In the genomic region with DNA sequence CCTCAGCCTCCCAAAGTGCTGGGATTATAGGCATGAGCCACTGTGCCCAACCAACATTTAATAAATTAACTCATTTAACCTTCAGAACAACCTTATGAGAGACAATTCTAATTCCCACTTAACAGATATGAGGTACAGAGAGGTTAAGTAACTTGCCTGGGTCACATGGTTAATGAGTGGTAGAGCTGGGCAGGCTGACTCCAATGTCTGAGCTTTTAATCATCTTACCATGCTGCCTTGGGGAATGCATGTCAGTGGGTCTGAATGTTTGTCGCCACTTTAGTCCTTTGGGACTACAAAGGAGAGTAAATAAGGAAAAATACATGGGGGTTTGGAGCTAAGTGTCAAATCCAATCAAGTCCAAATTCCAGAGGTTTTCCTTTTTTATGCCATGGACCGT, we compare ENCODE assay signal across 24 cellular contexts. TPM values are rescaled to one million over a fixed set of nuclear protein-coding genes. Genes with fewer than 3 reads are reported as not detected.
DNase-seq lines count a peak whose midpoint lies in the region; ATAC-seq lines count a peak whose summit lies in the region.
"Had no signal": no experiment of that assay in that cellular context is flagged by ENCODE, and none has a peak within 500 bp of the region (broad histone marks: within the 10 kb centered on the region; RNA-seq: fewer than 3 reads in every experiment).

No MANE protein-coding gene starts in this region.

- peaks cover 0 to 8% (median 2%) of the 10 kb centered on the region in 11 donors for H3K9me3 Mint-ChIP-seq in naive thymus-derived CD4-positive, alpha-beta T cell

- H3K9me3 ChIP-seq in adipocyte (ENCODE audit: control insufficient read depth, low read length), result peaks cover 5% of the 10 kb centered on the region
- no peaks in the 10 kb centered on the region for H3K9me3 ChIP-seq in naive thymus-derived CD4-positive, alpha-beta T cell (ENCODE audit: control insufficient read depth in 2 of 3, low read length in 3 of 3)

- no peaks in the 10 kb centered on the region for H3K36me3 ChIP-seq in adipocyte (ENCODE audit: control insufficient read depth, insufficient read depth, low read length, severe bottlenecking)
- no peaks in the 10 kb centered on the region for H3K36me3 ChIP-seq in naive thymus-derived CD4-positive, alpha-beta T cell (ENCODE audit: control insufficient read depth in 2 of 3, insufficient read depth in 3 of 3, low read length in 3 of 3)

- no peak overlapping the region for H3K27ac Mint-ChIP-seq in naive thymus-derived CD4-positive, alpha-beta T cell
- H3K27ac Mint-ChIP-seq: CD8-positive, alpha-beta memory T cell had no signal

- H3K4me1 Mint-ChIP-seq in naive thymus-derived CD4-positive, alpha-beta T cell, result no peaks in the 10 kb centered on the region
- H3K4me1 Mint-ChIP-seq: CD8-positive, alpha-beta memory T cell had no signal

- peaks cover 27% of the 10 kb centered on the region for H3K4me1 ChIP-seq in adipocyte (ENCODE audit: control insufficient read depth, insufficient read depth, low read length)
- no peaks in the 10 kb centered on the region for H3K4me1 ChIP-seq in naive thymus-derived CD4-positive, alpha-beta T cell (ENCODE audit: control insufficient read depth in 2 of 2, insufficient read depth in 2 of 2, low read length in 2 of 2)

- intact Hi-C loops in naive thymus-derived CD4-positive, alpha-beta T cell (cut with micrococcal nuclease), result no loop called here

- no peak overlapping the region for H3K4me3 ChIP-seq in adipocyte (ENCODE audit: low read length)
- H3K4me3 ChIP-seq in naive thymus-derived CD4-positive, alpha-beta T cell (ENCODE audit: low read length), result no peak overlapping the region
- H3K4me3 ChIP-seq: GM12878, PC-9 had no signal

- H3K4me3 Mint-ChIP-seq in naive thymus-derived CD4-positive, alpha-beta T cell, result no peak overlapping the region
- H3K4me3 Mint-ChIP-seq: CD8-positive, alpha-beta memory T cell had no signal

- H3K27me3 Mint-ChIP-seq in naive thymus-derived CD4-positive, alpha-beta T cell, result peaks cover 0 to 23% (median 0%) of the 10 kb centered on the region in 5 donors

- no peak overlapping the region for H3K27ac ChIP-seq in naive thymus-derived CD4-positive, alpha-beta T cell (ENCODE audit: low read depth, low read length)
- H3K27ac ChIP-seq: 22Rv1, PC-9 had no signal

- peak; percentile 36 for DNase-seq in ACHN
- DNase-seq in HCEC 1CT, result peak; percentile 16
- peak; percentile 7 for DNase-seq in adipocyte (ENCODE audit: low read depth)
- DNase-seq in kidney tubule cell (ENCODE audit: low spot score), result peak; percentile 76
- DNase-seq in activated T-cell treated with anti-CD3 and anti-CD28 coated beads, Interleukin-2, amount 50 U/mL, for 48 hours, result no peak
- DNase-seq in naive thymus-derived CD4-positive, alpha-beta T cell, result no peak
- DNase-seq: AML-193; C1 segment of cervical spinal cord; Calu3; CD8-positive, alpha-beta memory T cell; GOT3; KBM-7; NCI-H1092; NCI-H1436; NCI-H187 treated with DMSO at 0.1 percent for 48 hours; NCI-H2107; NCI-H69; PC-9; RPMI8226; SHP77 had no signal

- no peaks in the 10 kb centered on the region for H3K27me3 ChIP-seq in adipocyte (replicated peaks; ENCODE audit: control insufficient read depth, insufficient read depth, low read length)
- no peaks in the 10 kb centered on the region for H3K27me3 ChIP-seq in naive thymus-derived CD4-positive, alpha-beta T cell (ENCODE audit: control insufficient read depth in 2 of 2, insufficient read depth in 2 of 2, low read length in 2 of 2)

- peaks cover 0 to 5% (median 0%) of the 10 kb centered on the region in 5 donors for H3K36me3 Mint-ChIP-seq in naive thymus-derived CD4-positive, alpha-beta T cell

- in situ Hi-C loops in ACHN (cut with HindIII; ENCODE audit: low pct_ligation_motif_present, low pct_unique_long_range_greater_than_20kb, low sequenced_read_pairs), result no loop called here

- H3K9ac ChIP-seq in adipocyte (ENCODE audit: low read length), result no peak overlapping the region

- POLR2A ChIA-PET in naive thymus-derived CD4-positive, alpha-beta T cell (lab: Charles Lee), result no interaction called here

- ATAC-seq in GM18519 (IDR thresholded peaks at IDR 0.05; ENCODE audit: low FRiP score, unreplicated experiment) (no peak), HG03520 (IDR thresholded peaks at IDR 0.05; ENCODE audit: unreplicated experiment) (no peak)
- no peak for ATAC-seq in naive thymus-derived CD4-positive, alpha-beta T cell
- ATAC-seq: GM12878 had no signal

- CTCF ChIA-PET in naive thymus-derived CD4-positive, alpha-beta T cell (lab: Charles Lee), result no interaction called here

RNA-seq across cellular contexts. Expression of a gene that starts 11.2 kb away (rescaled TPM):
- 10 to 100 TPM; 25.4 to 56.4 (median 42.0) TPM for total RNA-seq in naive thymus-derived CD4-positive, alpha-beta T cell
- 1 to 10 TPM; 5.0 to 8.2 TPM for polyA plus RNA-seq in naive thymus-derived CD4-positive, alpha-beta T cell

RNA-seq across cellular contexts. Expression of a gene that starts 57.5 kb away (rescaled TPM):
- total RNA-seq in naive thymus-derived CD4-positive, alpha-beta T cell, result 100 to 1,000 TPM in 4 of 5 experiments, 10 to 100 TPM in 1; 72.0 to 171 (median 145) TPM
- 100 to 1,000 TPM; 280 to 359 TPM for polyA plus RNA-seq in naive thymus-derived CD4-positive, alpha-beta T cell

Comparison
In these comparisons a context has a peak if more than half of its experiments do, and no peak if none do; other contexts are left out.
1. DNase-seq: peak in ACHN (single experiment), HCEC 1CT (single experiment), adipocyte (single experiment) and kidney tubule cell (single experiment); none in activated T-cell treated with anti-CD3 and anti-CD28 coated beads, Interleukin-2, amount 50 U/mL, for 48 hours (0 of 2) and naive thymus-derived CD4-positive, alpha-beta T cell (0 of 9).